ENCODE assay signal across 8 cellular contexts in genomic region chr16:29285151-29285885, GRCh38.
A peak's percentile ranks its signal among the peaks of the same experiment; 100 is the strongest.
DNase-seq lines count a peak whose midpoint lies in the region; ATAC-seq and TF ChIP-seq lines count a peak whose summit lies in the region.
"Not testable (repeated sequence)": the region's sequence is repeated elsewhere in the genome, so short reads cannot be mapped to it uniquely, and the experiment has no call there.

No MANE protein-coding gene starts in this region.

- H3K56ac ChIP-seq in IMR-90 (ENCODE audit: extremely low read depth, insufficient read depth, low read length) = not testable (repeated sequence)

- H3K9me3 ChIP-seq in BLaER1 treated with 17β-estradiol and CSF1 and Interleukin-3, amounts not matched to agents 10 nM and 100 nM (replicated peaks in 1 of 11) = peaks cover 0 to 15% (median 0%) of the 10 kb centered on the region in 11 experiments; a peak in 4 of 22 replicates
- H3K9me3 ChIP-seq in IMR-90 (ENCODE audit: control insufficient read depth, insufficient read depth, low read length); neuronal stem cell (replicated peaks in 1 of 2; ENCODE audit: control insufficient read depth in 2 of 2, insufficient read depth in 1 of 2, low read depth in 1 of 2, low read length in 2 of 2): not testable (repeated sequence)

- not testable (repeated sequence) for H3K79me1 ChIP-seq in IMR-90 (ENCODE audit: low read depth in 1 of 2, low read length in 2 of 2); neuronal stem cell (ENCODE audit: low read depth, low read length)

- CTCF ChIA-PET in IMR-90 (lab: Yijun Ruan, JAX) = not testable (repeated sequence)
- CTCF ChIA-PET in T-cell (lab: Charles Lee) = interaction anchor here in 1 of 2 donors (0.6 kb wide), 1 partner anchor 437 kb away, joined by 7 read pairs; no protein-coding TSS in a partner anchor

- peak overlapping the region; percentile 39; the same call in 1 of the 2 replicates for H2AK5ac ChIP-seq in IMR-90 (ENCODE audit: low read depth, low read length)
- not testable (repeated sequence) for H2AK5ac ChIP-seq in neuronal stem cell (ENCODE audit: low read depth, low read length)

- not testable (repeated sequence) for H2BK12ac ChIP-seq in neuronal stem cell (ENCODE audit: low read length)

- H3K27me3 ChIP-seq in BLaER1 treated with 17β-estradiol and CSF1 and Interleukin-3, amounts not matched to agents 10 nM and 100 nM = peaks cover 0 to 31% (median 0%) of the 10 kb centered on the region in 11 experiments; a peak in 3 of 22 replicates
- H3K27me3 ChIP-seq in IMR-90 (ENCODE audit: control insufficient read depth, insufficient read depth, low read length); foreskin keratinocyte; neuronal stem cell (ENCODE audit: control insufficient read depth in 3 of 3, insufficient read depth in 3 of 3, low read depth in 1 of 3, low read length in 3 of 3): not testable (repeated sequence)

- not testable (repeated sequence) for H2AFZ ChIP-seq in IMR-90 (replicated peaks; ENCODE audit: low read length, poor library complexity)
- H2AFZ ChIP-seq in neuronal stem cell (ENCODE audit: low read length) = peak overlapping the region; percentile 94

- H3K9me3 Mint-ChIP-seq in T-cell; stimulated activated effector memory CD8-positive, alpha-beta T cell treated with anti-CD3 and anti-CD28 coated beads, Interleukin-12 subunit alpha, Interleukin-12 subunit beta, amount 100 ng/mL, for 72 hours: not testable (repeated sequence)
- peaks cover 8 to 16% (median 15%) of the 10 kb centered on the region in 5 experiments for H3K9me3 Mint-ChIP-seq in brain

- 79% methylated on average over 7 of the region's 32 CpGs; no CpG with 5 or more reads in 1 of the 2 experiments for WGBS in IMR-90 (ENCODE audit: extremely low coverage in 2 of 2, insufficient read length in 1 of 2), 2 experiments
- WGBS in neuronal stem cell (ENCODE audit: extremely low coverage in 2 of 2, insufficient read length in 2 of 2, insufficient replicate concordance in 1 of 2), 2 donors = no CpG with 5 or more reads among the region's 32 CpGs

- not testable (repeated sequence) for TF ChIP-seq POLR2A in IMR-90 (IDR thresholded peaks at IDR 0.05; ENCODE audit: low read depth, low read length)

- dilution Hi-C loops in IMR-90 (cut with HindIII; ENCODE audit: low sequenced_read_pairs, unreplicated experiment) = not testable (repeated sequence)

- H3K9me1 ChIP-seq in IMR-90 (ENCODE audit: insufficient read depth, low read length) = not testable (repeated sequence)

- H3K4me1 ChIP-seq in BLaER1 treated with 17β-estradiol and CSF1 and Interleukin-3, amounts not matched to agents 10 nM and 100 nM = peaks cover 39 to 68% (median 55%) of the 10 kb centered on the region in 10 experiments
- H3K4me1 ChIP-seq in IMR-90 (ENCODE audit: control insufficient read depth, insufficient read depth, low read length) = peaks cover 18% of the 10 kb centered on the region
- H3K4me1 ChIP-seq in foreskin keratinocyte = not testable (repeated sequence)
- peaks cover 6 to 14% of the 10 kb centered on the region in 2 donors for H3K4me1 ChIP-seq in neuronal stem cell (ENCODE audit: control insufficient read depth in 2 of 2, insufficient read depth in 1 of 2, low read depth in 1 of 2, low read length in 2 of 2)

- not testable (repeated sequence) for ATAC-seq in IMR-90 (ENCODE audit: low read depth); stimulated activated effector memory CD8-positive, alpha-beta T cell treated with anti-CD3 and anti-CD28 coated beads, Interleukin-12 subunit alpha, Interleukin-12 subunit beta, amount 100 ng/mL, for 72 hours
- peak in 3 of 4 experiments; percentile 38 to 49 (median 43) for ATAC-seq in T-cell (replicated peaks in 1 of 4)
- ATAC-seq in foreskin keratinocyte = peak; percentile 64

- POLR2A ChIA-PET in IMR-90 (lab: Charles Lee; ENCODE audit: unreplicated experiment) = interaction anchor here (0.7 kb wide), 1 partner anchor 1530 kb away, joined by 4 read pairs; no protein-coding TSS in a partner anchor
- POLR2A ChIA-PET in T-cell (lab: Charles Lee) = not testable (repeated sequence)

- H4K8ac ChIP-seq in IMR-90 (ENCODE audit: low read depth in 2 of 2, low read length in 2 of 2) = peak overlapping the region in 1 of 2 experiments; percentile 64; a peak in 1 of 4 replicates
- peak overlapping the region; percentile 92 for H4K8ac ChIP-seq in neuronal stem cell (ENCODE audit: low read depth, low read length)

- H3K36me3 ChIP-seq in BLaER1 treated with 17β-estradiol and CSF1 and Interleukin-3, amounts not matched to agents 10 nM and 100 nM; neuronal stem cell (replicated peaks in 1 of 2; ENCODE audit: control insufficient read depth in 2 of 2, insufficient read depth in 2 of 2, low read length in 2 of 2): not testable (repeated sequence)
- peaks cover 13% of the 10 kb centered on the region; the same call in 1 of the 2 replicates for H3K36me3 ChIP-seq in IMR-90 (ENCODE audit: control insufficient read depth, insufficient read depth, low read length)

- H3K4me2 ChIP-seq in BLaER1 treated with 17β-estradiol and CSF1 and Interleukin-3, amounts not matched to agents 10 nM and 100 nM = peak overlapping the region; percentile 73 to 87 (median 81)
- not testable (repeated sequence) for H3K4me2 ChIP-seq in IMR-90 (ENCODE audit: low read depth, low read length)
- H3K4me2 ChIP-seq in neuronal stem cell (ENCODE audit: insufficient read depth, low read length, poor library complexity, severe bottlenecking) = peak overlapping the region; percentile 25

- peak overlapping the region; percentile 80; the same call in 1 of the 3 replicates for H2BK15ac ChIP-seq in IMR-90 (ENCODE audit: low read depth, low read length)
- H2BK15ac ChIP-seq in neuronal stem cell (ENCODE audit: low read length) = not testable (repeated sequence)

- H3K4ac ChIP-seq in IMR-90 (ENCODE audit: low read depth, low read length) = not testable (repeated sequence)
- peak overlapping the region; percentile 93 for H3K4ac ChIP-seq in neuronal stem cell (ENCODE audit: low read length)

- H3K4me3 Mint-ChIP-seq in T-cell = peak overlapping the region in 2 of 3 donors; percentile 17 to 67
- peak overlapping the region in 1 of 5 experiments; percentile 72 for H3K4me3 Mint-ChIP-seq in brain
- H3K4me3 Mint-ChIP-seq in stimulated activated effector memory CD8-positive, alpha-beta T cell treated with anti-CD3 and anti-CD28 coated beads, Interleukin-12 subunit alpha, Interleukin-12 subunit beta, amount 100 ng/mL, for 72 hours = peak overlapping the region; percentile 51

- H2BK5ac ChIP-seq in IMR-90 (ENCODE audit: low read depth, low read length, poor library complexity, severe bottlenecking) = not testable (repeated sequence)
- peak overlapping the region; percentile 75 for H2BK5ac ChIP-seq in neuronal stem cell (ENCODE audit: low read length)

- H4K91ac ChIP-seq in IMR-90 (ENCODE audit: insufficient read depth, low read depth, low read length); neuronal stem cell (ENCODE audit: low read depth, low read length, poor library complexity): not testable (repeated sequence)

- H4K20me1 ChIP-seq in BLaER1 treated with 17β-estradiol and CSF1 and Interleukin-3, amounts not matched to agents 10 nM and 100 nM; IMR-90 (ENCODE audit: insufficient read depth, low read length): not testable (repeated sequence)

- H3K18ac ChIP-seq in IMR-90 (ENCODE audit: low read depth, low read length) = not testable (repeated sequence)
- peak overlapping the region; percentile 95 for H3K18ac ChIP-seq in neuronal stem cell (ENCODE audit: low read length)

- H3K4me3 ChIP-seq in BLaER1 treated with 17β-estradiol and CSF1 and Interleukin-3, amounts not matched to agents 10 nM and 100 nM = peak overlapping the region in 7 of 10 experiments; percentile 9 to 48 (median 39); a peak in 9 of 20 replicates
- H3K4me3 ChIP-seq in IMR-90 (ENCODE audit: insufficient read depth, low read depth, low read length) = not testable (repeated sequence)
- H3K4me3 ChIP-seq in neuronal stem cell (ENCODE audit: low read length in 2 of 2) = peak overlapping the region in 1 of 2 donors; percentile 4

- H3K36me3 Mint-ChIP-seq in T-cell; brain; stimulated activated effector memory CD8-positive, alpha-beta T cell treated with anti-CD3 and anti-CD28 coated beads, Interleukin-12 subunit alpha, Interleukin-12 subunit beta, amount 100 ng/mL, for 72 hours: not testable (repeated sequence)

- H3K27ac ChIP-seq in BLaER1 treated with 17β-estradiol and CSF1 and Interleukin-3, amounts not matched to agents 10 nM and 100 nM = peak overlapping the region in 9 of 11 experiments; percentile 14 to 74 (median 56); a peak in 16 of 22 replicates
- not testable (repeated sequence) for H3K27ac ChIP-seq in IMR-90 (ENCODE audit: insufficient read depth, low read length); foreskin keratinocyte
- peak overlapping the region; percentile 90 for H3K27ac ChIP-seq in neuronal stem cell (replicated peaks; ENCODE audit: low read length)

- not testable (repeated sequence) for TF ChIP-seq RAD21 in IMR-90 (IDR thresholded peaks at IDR 0.05; ENCODE audit: low read length)

- not testable (repeated sequence) for H2AK9ac ChIP-seq in IMR-90 (replicated peaks; ENCODE audit: low read depth, low read length, poor library complexity)

- not testable (repeated sequence) for DNase-seq in IMR-90; T-cell; foreskin keratinocyte; stimulated activated effector memory CD8-positive, alpha-beta T cell treated with anti-CD3 and anti-CD28 coated beads, Interleukin-12 subunit alpha, Interleukin-12 subunit beta, amount 100 ng/mL, for 72 hours (ENCODE audit: low spot score in 2 of 2)
- DNase-seq in left kidney (ENCODE audit: low read depth, low spot score) = peak; percentile 67
- peak; percentile 55 for DNase-seq in neuronal stem cell (ENCODE audit: low spot score)

- in situ Hi-C loops in IMR-90 (cut with MboI; ENCODE audit: low sequenced_read_pairs) = not testable (repeated sequence)

- not testable (repeated sequence) for H4K5ac ChIP-seq in IMR-90 (ENCODE audit: low read depth, low read length)

- H3K23ac ChIP-seq in IMR-90 (ENCODE audit: low read depth, low read length); neuronal stem cell (ENCODE audit: low read depth, low read length, poor library complexity): not testable (repeated sequence)

- intact Hi-C loops in IMR-90 (cut with micrococcal nuclease) = not testable (repeated sequence)

- BruUV-seq in IMR-90 (replicated peaks; lab: Mats Ljungman, UMichigan) = not testable (repeated sequence)

- H2BK20ac ChIP-seq in IMR-90 (ENCODE audit: low read depth, low read length) = not testable (repeated sequence)

- H2BK120ac ChIP-seq in IMR-90 (ENCODE audit: low read depth, low read length) (0 out of 2 replicates have a peak overlapping the region, but pooled peaks have one; percentile 15), neuronal stem cell (ENCODE audit: low read depth, low read length) (peak overlapping the region; percentile 100)

- not testable (repeated sequence) for H3K27me3 Mint-ChIP-seq in T-cell, brain

- H3K27ac Mint-ChIP-seq in T-cell; stimulated activated effector memory CD8-positive, alpha-beta T cell treated with anti-CD3 and anti-CD28 coated beads, Interleukin-12 subunit alpha, Interleukin-12 subunit beta, amount 100 ng/mL, for 72 hours: not testable (repeated sequence)
- peak overlapping the region in 4 of 5 experiments; percentile 45 to 91 (median 70) for H3K27ac Mint-ChIP-seq in brain

- TF ChIP-seq CTCF in IMR-90 (conservative IDR thresholded peaks at IDR 0.05; ENCODE audit: low read depth, low read length); brain (conservative IDR thresholded peaks at IDR 0.05); foreskin keratinocyte (conservative IDR thresholded peaks at IDR 0.05): not testable (repeated sequence)

- H3K14ac ChIP-seq in IMR-90 (replicated peaks; ENCODE audit: low read depth, low read length); neuronal stem cell (ENCODE audit: low read length): not testable (repeated sequence)

- H3K4me1 Mint-ChIP-seq in T-cell (peaks cover 10 to 14% (median 13%) of the 10 kb centered on the region in 3 donors), brain (peaks cover 29% of the 10 kb centered on the region)
- H3K4me1 Mint-ChIP-seq in stimulated activated effector memory CD8-positive, alpha-beta T cell treated with anti-CD3 and anti-CD28 coated beads, Interleukin-12 subunit alpha, Interleukin-12 subunit beta, amount 100 ng/mL, for 72 hours = peaks cover 12% of the 10 kb centered on the region

- peak overlapping the region in 9 of 11 experiments; percentile 15 to 62 (median 50); a peak in 9 of 22 replicates for H3K9ac ChIP-seq in BLaER1 treated with 17β-estradiol and CSF1 and Interleukin-3, amounts not matched to agents 10 nM and 100 nM
- not testable (repeated sequence) for H3K9ac ChIP-seq in IMR-90 (ENCODE audit: low read depth, low read length); neuronal stem cell (ENCODE audit: low read depth, low read length, poor library complexity)
